ENCODE assay signal across 10 cellular contexts in genomic region chr22:42075277-42075676, GRCh38. TPM values are rescaled to one million over a fixed set of nuclear protein-coding genes. Genes with fewer than 3 reads are reported as not detected.
DNase-seq lines count a peak whose midpoint lies in the region; ATAC-seq and TF ChIP-seq lines count a peak whose summit lies in the region.
"Had no signal": no experiment of that assay in that cellular context is flagged by ENCODE, and none has a peak within 500 bp of the region (broad histone marks: within the 10 kb centered on the region; RNA-seq: fewer than 3 reads in every experiment).

No MANE protein-coding gene starts in this region.

- H3F3A ChIP-seq in DOHH2 (ENCODE audit: control insufficient read depth, insufficient read depth), result 0 out of 2 replicates have a peak, but pooled peaks cover 4% of the 10 kb centered on the region

- no peaks in the 10 kb centered on the region for H4K20me1 ChIP-seq in DOHH2 (ENCODE audit: control insufficient read depth, insufficient read depth, low read depth, low read length)

- H3K27me3 Mint-ChIP-seq in activated CD8-positive, alpha-beta T cell treated with anti-CD3 and anti-CD28 coated beads, Interleukin-2, amount 10 ng/mL, durations not matched to agents 7 days and 5 days (ENCODE audit: low read depth), result no peaks in the 10 kb centered on the region
- peaks cover 3 to 16% (median 14%) of the 10 kb centered on the region in 3 donors for H3K27me3 Mint-ChIP-seq in immature natural killer cell (ENCODE audit: low read depth in 3 of 3)

- no peak for DNase-seq in activated CD8-positive, alpha-beta T cell treated with anti-CD3 and anti-CD28 coated beads, Interleukin-2, amount 10 ng/mL, durations not matched to agents 7 days and 5 days
- no peak for DNase-seq in immature natural killer cell
- no peak for DNase-seq in stimulated activated effector memory CD8-positive, alpha-beta T cell treated with anti-CD3 and anti-CD28 coated beads, Interleukin-12 subunit alpha, Interleukin-12 subunit beta, amount 100 ng/mL, for 72 hours (ENCODE audit: low spot score in 2 of 2)
- DNase-seq in NCI-H510A (lab: John Stamatoyannopoulos, UW), result no peak
- DNase-seq in ACHN, result no peak
- DNase-seq in NCI-H446 (lab: John Stamatoyannopoulos, UW), result no peak
- DNase-seq: anterior cingulate cortex, Karpas-422, retina had no signal

- peaks cover 7% of the 10 kb centered on the region for H3K79me2 ChIP-seq in DOHH2 (ENCODE audit: control insufficient read depth, low read length)

- peaks cover 45% of the 10 kb centered on the region for H3K4me1 Mint-ChIP-seq in activated CD8-positive, alpha-beta T cell treated with anti-CD3 and anti-CD28 coated beads, Interleukin-2, amount 10 ng/mL, durations not matched to agents 7 days and 5 days (ENCODE audit: low read depth)
- H3K4me1 Mint-ChIP-seq in immature natural killer cell, result peaks cover 43 to 50% of the 10 kb centered on the region in 2 donors
- peaks cover 40% of the 10 kb centered on the region for H3K4me1 Mint-ChIP-seq in stimulated activated effector memory CD8-positive, alpha-beta T cell treated with anti-CD3 and anti-CD28 coated beads, Interleukin-12 subunit alpha, Interleukin-12 subunit beta, amount 100 ng/mL, for 72 hours

- H3K4me2 ChIP-seq in DOHH2 (ENCODE audit: low read length), result peak overlapping the region; percentile 85

- H3K27ac Mint-ChIP-seq in activated CD8-positive, alpha-beta T cell treated with anti-CD3 and anti-CD28 coated beads, Interleukin-2, amount 10 ng/mL, durations not matched to agents 7 days and 5 days, result peak overlapping the region; percentile 48
- peak overlapping the region in 4 of 6 donors; percentile 62 to 88 (median 81) for H3K27ac Mint-ChIP-seq in immature natural killer cell
- H3K27ac Mint-ChIP-seq in stimulated activated effector memory CD8-positive, alpha-beta T cell treated with anti-CD3 and anti-CD28 coated beads, Interleukin-12 subunit alpha, Interleukin-12 subunit beta, amount 100 ng/mL, for 72 hours, result peak overlapping the region; percentile 89

- no peaks in the 10 kb centered on the region for H3K9me3 ChIP-seq in DOHH2 (ENCODE audit: control insufficient read depth, insufficient read depth, low read length)

- no peak for ATAC-seq in activated CD8-positive, alpha-beta T cell treated with anti-CD3 and anti-CD28 coated beads, Interleukin-2, amount 10 ng/mL, durations not matched to agents 7 days and 5 days
- no peak for ATAC-seq in stimulated activated effector memory CD8-positive, alpha-beta T cell treated with anti-CD3 and anti-CD28 coated beads, Interleukin-12 subunit alpha, Interleukin-12 subunit beta, amount 100 ng/mL, for 72 hours

- peaks cover 39% of the 10 kb centered on the region for H3K4me1 ChIP-seq in DOHH2 (ENCODE audit: control insufficient read depth, low read length)

- peaks cover 3% of the 10 kb centered on the region; the same call in 1 of the 2 replicates for H3K36me3 ChIP-seq in DOHH2 (ENCODE audit: control insufficient read depth, low read length)

- POLR2A ChIA-PET in activated CD8-positive, alpha-beta T cell treated with anti-CD3 and anti-CD28 coated beads, Interleukin-2, amount 10 ng/mL, durations not matched to agents 7 days and 5 days (lab: Charles Lee), result interaction anchor here (0.7 to 1.8 kb wide), 2 partner anchors 15 to 294 kb away, joined by 3 to 9 read pairs; partner anchors contain the start of gene NDUFA6

- H3K27ac ChIP-seq in DOHH2 (ENCODE audit: low read depth, low read length), result no peak overlapping the region

- no peaks in the 10 kb centered on the region for H3K9me3 Mint-ChIP-seq in activated CD8-positive, alpha-beta T cell treated with anti-CD3 and anti-CD28 coated beads, Interleukin-2, amount 10 ng/mL, durations not matched to agents 7 days and 5 days (ENCODE audit: insufficient read depth)
- no peaks in the 10 kb centered on the region for H3K9me3 Mint-ChIP-seq in immature natural killer cell
- H3K9me3 Mint-ChIP-seq in stimulated activated effector memory CD8-positive, alpha-beta T cell treated with anti-CD3 and anti-CD28 coated beads, Interleukin-12 subunit alpha, Interleukin-12 subunit beta, amount 100 ng/mL, for 72 hours, result no peaks in the 10 kb centered on the region

- peak overlapping the region; percentile 49 for H3K4me3 Mint-ChIP-seq in activated CD8-positive, alpha-beta T cell treated with anti-CD3 and anti-CD28 coated beads, Interleukin-2, amount 10 ng/mL, durations not matched to agents 7 days and 5 days
- H3K4me3 Mint-ChIP-seq in immature natural killer cell, result peak overlapping the region; percentile 58 to 68 (median 63)
- H3K4me3 Mint-ChIP-seq in stimulated activated effector memory CD8-positive, alpha-beta T cell treated with anti-CD3 and anti-CD28 coated beads, Interleukin-12 subunit alpha, Interleukin-12 subunit beta, amount 100 ng/mL, for 72 hours, result peak overlapping the region; percentile 59

- no peaks in the 10 kb centered on the region for H3K9me2 ChIP-seq in DOHH2 (replicated peaks; ENCODE audit: control insufficient read depth, low read length)

- CTCF ChIA-PET in activated CD8-positive, alpha-beta T cell treated with anti-CD3 and anti-CD28 coated beads, Interleukin-2, amount 10 ng/mL, durations not matched to agents 7 days and 5 days (lab: Charles Lee), result interaction anchor here (1.4 to 2.3 kb wide), 4 partner anchors 15 to 118 kb away, joined by 4 to 20 read pairs (median 6); partner anchors contain the start of gene NDUFA6

- no peaks in the 10 kb centered on the region for H3K27me3 ChIP-seq in DOHH2 (ENCODE audit: control insufficient read depth, low read length)

- TF ChIP-seq CTCF in DOHH2 (IDR thresholded peaks at IDR 0.05; ENCODE audit: low read depth, low read length, poor library complexity, severe bottlenecking), result no peak

- H3K36me3 Mint-ChIP-seq in activated CD8-positive, alpha-beta T cell treated with anti-CD3 and anti-CD28 coated beads, Interleukin-2, amount 10 ng/mL, durations not matched to agents 7 days and 5 days (ENCODE audit: low read depth), result peaks cover 6% of the 10 kb centered on the region
- H3K36me3 Mint-ChIP-seq in immature natural killer cell, result no peaks in the 10 kb centered on the region
- H3K36me3 Mint-ChIP-seq in stimulated activated effector memory CD8-positive, alpha-beta T cell treated with anti-CD3 and anti-CD28 coated beads, Interleukin-12 subunit alpha, Interleukin-12 subunit beta, amount 100 ng/mL, for 72 hours, result peaks cover 20% of the 10 kb centered on the region

- in situ Hi-C loops in ACHN (cut with HindIII; ENCODE audit: low pct_ligation_motif_present, low pct_unique_long_range_greater_than_20kb, low sequenced_read_pairs), result no loop called here

- no peak overlapping the region for H3K4me3 ChIP-seq in DOHH2 (ENCODE audit: low read length)

RNA-seq across cellular contexts. Expression of gene PHETA2, which starts 1.2 kb away (rescaled TPM):
- total RNA-seq in activated CD8-positive, alpha-beta T cell treated with anti-CD3 and anti-CD28 coated beads, Interleukin-2, amount 10 ng/mL, durations not matched to agents 7 days and 5 days, result 1 to 10 TPM; 1.6 to 1.9 TPM
- 1 to 10 TPM in 2 of 3 donors, under 1 TPM in 1; 0.78 to 2.1 (median 1.2) TPM for polyA plus RNA-seq in immature natural killer cell

RNA-seq across cellular contexts. Expression of gene SMDT1, which starts 4.2 kb away (rescaled TPM):
- total RNA-seq in activated CD8-positive, alpha-beta T cell treated with anti-CD3 and anti-CD28 coated beads, Interleukin-2, amount 10 ng/mL, durations not matched to agents 7 days and 5 days, result 10 to 100 TPM; 77.2 to 78.2 TPM
- polyA plus RNA-seq in immature natural killer cell, result 100 to 1,000 TPM; 158 to 284 (median 174) TPM

RNA-seq across cellular contexts. Expression of gene NAGA, which starts 4.7 kb away (rescaled TPM):
- total RNA-seq in activated CD8-positive, alpha-beta T cell treated with anti-CD3 and anti-CD28 coated beads, Interleukin-2, amount 10 ng/mL, durations not matched to agents 7 days and 5 days, result 10 to 100 TPM; 17.1 to 18.1 TPM
- polyA plus RNA-seq in immature natural killer cell, result 10 to 100 TPM; 17.5 to 30.5 (median 24.4) TPM

RNA-seq across cellular contexts. Expression of gene NDUFA6, which starts 15.3 kb away (rescaled TPM):
- 100 to 1,000 TPM in 1 of 2 experiments, 10 to 100 TPM in 1; 90.7 to 102 TPM for total RNA-seq in activated CD8-positive, alpha-beta T cell treated with anti-CD3 and anti-CD28 coated beads, Interleukin-2, amount 10 ng/mL, durations not matched to agents 7 days and 5 days
- polyA plus RNA-seq in immature natural killer cell, result 100 to 1,000 TPM; 148 to 227 (median 214) TPM

RNA-seq across cellular contexts. Expression of gene CYP2D6, which starts 55.3 kb away (rescaled TPM):
- total RNA-seq in activated CD8-positive, alpha-beta T cell treated with anti-CD3 and anti-CD28 coated beads, Interleukin-2, amount 10 ng/mL, durations not matched to agents 7 days and 5 days, result 1 to 10 TPM; 2.9 to 3.6 TPM
- not detected for polyA plus RNA-seq in immature natural killer cell
